Comparison of ENCODE assay signal across 16 cellular contexts in genomic region chr7:16667355-16667754, GRCh38. TPM values are rescaled to one million over a fixed set of nuclear protein-coding genes. Genes with fewer than 3 reads are reported as not detected.
DNase-seq lines count a peak whose midpoint lies in the region; ATAC-seq and TF ChIP-seq lines count a peak whose summit lies in the region.
"Had no signal": no experiment of that assay in that cellular context is flagged by ENCODE, and none has a peak within 500 bp of the region (broad histone marks: within the 10 kb centered on the region; RNA-seq: fewer than 3 reads in every experiment).

No MANE protein-coding gene starts in this region.

- intact Hi-C loops in heart left ventricle (cut with DNase I) (no loop called here), left cardiac atrium (cut with DNase I) (no loop called here), aorta (cut with DNase I) (no loop called here)

- 57 to 68% (median 62%) methylated on average over 3 of the region's 3 CpGs for WGBS in heart left ventricle, 4 donors
- 94 to 95% methylated on average over 3 of the region's 3 CpGs for WGBS in aorta, 2 donors

- ATAC-seq in heart left ventricle (peak in 1 of 4 donors; percentile 30), left cardiac atrium (no peak), esophagus mucosa (peak; percentile 51), aorta (ENCODE audit: low FRiP score) (peak; percentile 75), HG02981 (IDR thresholded peaks at IDR 0.05; ENCODE audit: unreplicated experiment) (no peak)
- ATAC-seq: naive thymus-derived CD8-positive, alpha-beta T cell had no signal

- H3K27ac ChIP-seq in heart left ventricle = peak overlapping the region; percentile 7 to 80 (median 66)
- peak overlapping the region; percentile 97 for H3K27ac ChIP-seq in osteoblast (ENCODE audit: low read depth, low read length)
- no peak overlapping the region for H3K27ac ChIP-seq in aorta (ENCODE audit: low read depth in 1 of 2, low read length in 2 of 2)

- H3K79me2 ChIP-seq in osteoblast (ENCODE audit: insufficient read depth, low read length) = peaks cover 49% of the 10 kb centered on the region

- H2AFZ ChIP-seq in osteoblast (ENCODE audit: low read length) = no peak overlapping the region

- peak overlapping the region; percentile 56 for H3K4me2 ChIP-seq in osteoblast (ENCODE audit: insufficient read depth, low read length)

- H3K9me3 ChIP-seq in heart left ventricle (peaks cover 0 to 4% (median 0%) of the 10 kb centered on the region in 12 donors), osteoblast (ENCODE audit: low read depth, low read length) (no peaks in the 10 kb centered on the region), aorta (ENCODE audit: control insufficient read depth, low read length) (no peaks in the 10 kb centered on the region)

- no peak overlapping the region for H3K4me3 ChIP-seq in heart left ventricle
- H3K4me3 ChIP-seq in osteoblast (ENCODE audit: insufficient read depth, low read length) = no peak overlapping the region
- H3K4me3 ChIP-seq in aorta (ENCODE audit: low read length in 2 of 2) = no peak overlapping the region

- DNase-seq in heart left ventricle (no peak), left cardiac atrium (no peak), osteoblast (ENCODE audit: insufficient read length, low spot score, missing footprints) (no peak), aorta (no peak), NCI-H2029 treated with DMSO at 0.1 percent for 48 hours (lab: John Stamatoyannopoulos, UW) (no peak)
- no peak for DNase-seq in activated CD8-positive, alpha-beta memory T cell treated with anti-CD3 and anti-CD28 coated beads, Interleukin-2, amount 50 U/mL, for 48 hours
- DNase-seq: activated B cell treated with CpG ODN at 0.5 μM for 24 hours; activated naive CD4-positive, alpha-beta T cell treated with anti-CD3 and anti-CD28 coated beads for 36 hours; COR-L47; endodermal cell; GDM1; naive thymus-derived CD8-positive, alpha-beta T cell; retina; stimulated activated CD4-positive, alpha-beta T cell treated with anti-CD3 and anti-CD28 coated beads, Interleukin-4, amount 100 ng/mL, for 1 hour had no signal

- H3K27me3 ChIP-seq in heart left ventricle (no peaks in the 10 kb centered on the region), osteoblast (ENCODE audit: insufficient read depth, low read length) (no peaks in the 10 kb centered on the region), aorta (ENCODE audit: control insufficient read depth in 1 of 2, insufficient read depth in 2 of 2, low read length in 1 of 2) (no peaks in the 10 kb centered on the region)

- peaks cover 0 to 31% (median 14%) of the 10 kb centered on the region in 9 donors for H3K36me3 ChIP-seq in heart left ventricle
- H3K36me3 ChIP-seq in osteoblast (ENCODE audit: insufficient read depth, low read length) = peaks cover 8% of the 10 kb centered on the region
- no peaks in the 10 kb centered on the region for H3K36me3 ChIP-seq in aorta (ENCODE audit: control insufficient read depth in 1 of 2, insufficient read depth in 2 of 2, low read length in 1 of 2)

- no peaks in the 10 kb centered on the region for H4K20me1 ChIP-seq in osteoblast (ENCODE audit: insufficient read depth, low read length)

- no peak for TF ChIP-seq CTCF in heart left ventricle (IDR thresholded peaks at IDR 0.05)
- TF ChIP-seq CTCF in osteoblast (IDR thresholded peaks at IDR 0.05; ENCODE audit: extremely low read depth, low read depth, low read length) = no peak

- H3K4me1 ChIP-seq in heart left ventricle (peaks cover 0 to 47% (median 30%) of the 10 kb centered on the region in 12 donors), osteoblast (ENCODE audit: insufficient read depth, low read length) (peaks cover 32% of the 10 kb centered on the region), aorta (ENCODE audit: control insufficient read depth in 1 of 2, insufficient read depth in 2 of 2, low read length in 2 of 2) (no peaks in the 10 kb centered on the region)

- TF ChIP-seq POLR2A in heart left ventricle (IDR thresholded peaks at IDR 0.05) = no peak

RNA-seq across cellular contexts. Expression of gene BZW2, which starts 21.4 kb away (rescaled TPM):
- total RNA-seq in heart left ventricle (100 to 1,000 TPM; 195 to 808 (median 308) TPM), left cardiac atrium (100 to 1,000 TPM; 133 to 144 TPM), esophagus mucosa (58.9 TPM), osteoblast (45.4 and 52.8 TPM in 2 replicates), aorta (10 to 100 TPM; 31.1 to 32.8 TPM)
- polyA plus RNA-seq in heart left ventricle (100 to 1,000 TPM; 214 to 253 TPM), aorta (10 to 100 TPM in 1 of 2 donors, 1 to 10 TPM in 1; 9.0 to 14.5 TPM)

RNA-seq across cellular contexts. Expression of gene ANKMY2, which starts 21.8 kb away (rescaled TPM):
- total RNA-seq in heart left ventricle (10 to 100 TPM; 17.7 to 44.3 (median 28.3) TPM), left cardiac atrium (10 to 100 TPM; 25.1 to 28.6 TPM), esophagus mucosa (7.3 TPM), osteoblast (26.8 and 28.0 TPM in 2 replicates), aorta (10 to 100 TPM; 13.5 to 22.5 TPM)
- polyA plus RNA-seq in heart left ventricle (10 to 100 TPM; 10.3 to 17.2 TPM), aorta (10 to 100 TPM in 1 of 2 donors, 1 to 10 TPM in 1; 9.4 to 12.3 TPM)

Comparison
In these comparisons a context has a peak if more than half of its experiments do, and no peak if none do; other contexts are left out.
1. ATAC-seq: peak in esophagus mucosa (single experiment) and aorta (single experiment); none in left cardiac atrium (0 of 2) and HG02981 (single experiment).
2. H3K27ac ChIP-seq: peak in heart left ventricle (12 of 12) and osteoblast (single experiment); none in aorta (0 of 2).